In genomic region chr12:118175823-118176447, GRCh38 we compare ENCODE assay signal across 13 cellular contexts. TPM values are rescaled to one million over a fixed set of nuclear protein-coding genes. Genes with fewer than 3 reads are reported as not detected.
A peak's percentile ranks its signal among the peaks of the same experiment; 100 is the strongest.
DNase-seq lines count a peak whose midpoint lies in the region; ATAC-seq and TF ChIP-seq lines count a peak whose summit lies in the region.
"Had no signal": no experiment of that assay in that cellular context is flagged by ENCODE, and none has a peak within 500 bp of the region (broad histone marks: within the 10 kb centered on the region; RNA-seq: fewer than 3 reads in every experiment).

No MANE protein-coding gene starts in this region.

- no TSS peak for BruUV-seq in mammary epithelial cell (replicated peaks; lab: Mats Ljungman, UMichigan)

- dilution Hi-C loops in mammary epithelial cell (cut with HindIII; ENCODE audit: low sequenced_read_pairs) = no loop called here

- CTCF ChIA-PET in mammary epithelial cell (lab: Charles Lee; ENCODE audit: low non-redundant PET) = no interaction called here

- no peaks in the 10 kb centered on the region for H3K79me2 ChIP-seq in mammary epithelial cell (ENCODE audit: insufficient read depth, low read length)

- H4K20me1 ChIP-seq in mammary epithelial cell (ENCODE audit: insufficient read depth, low read length) = no peaks in the 10 kb centered on the region

- ATAC-seq in left ventricle myocardium superior (peak; percentile 31), HG02973 (IDR thresholded peaks at IDR 0.05; ENCODE audit: unreplicated experiment) (peak; percentile 91)
- ATAC-seq: A549, T-helper 17 cell had no signal

- H3K4me3 ChIP-seq in mammary epithelial cell (replicated peaks in 1 of 3; ENCODE audit: insufficient read depth in 1 of 3, low read depth in 2 of 3, low read length in 3 of 3) = no peak overlapping the region
- H3K4me3 ChIP-seq: A549 had no signal

- no peak overlapping the region for H3K4me2 ChIP-seq in mammary epithelial cell (ENCODE audit: insufficient read depth, low read depth, low read length)
- H3K4me2 ChIP-seq: A549 had no signal

- DNase-seq in left ventricle myocardium superior = no peak
- no peak for DNase-seq in cardiac septum (ENCODE audit: low spot score)
- peak; percentile 99 for DNase-seq in MV-4-11 (lab: John Stamatoyannopoulos, UW)
- DNase-seq in GOT3 (lab: John Stamatoyannopoulos, UW) = no peak
- DNase-seq in activated naive CD4-positive, alpha-beta T cell treated with Interleukin-2 at 50 U/mL for 16 hours = no peak
- DNase-seq in activated CD4-positive, alpha-beta T cell treated with anti-CD3 and anti-CD28 coated beads for 48 hours = no peak
- DNase-seq in mammary epithelial cell = no peak
- DNase-seq: effector CD4-positive, alpha-beta T cell; IMR-90; NCI-H2227 treated with DMSO at 0.1 percent for 48 hours; T-helper 17 cell had no signal

- 95% methylated on average over 4 of the region's 4 CpGs for WGBS in mammary epithelial cell (ENCODE audit: low coverage, missing lambda C conversion rate)

- H3K9ac ChIP-seq in mammary epithelial cell (ENCODE audit: insufficient read depth, low read length) = no peak overlapping the region

- intact Hi-C loops in left ventricle myocardium superior (cut with micrococcal nuclease) (no loop called here), cardiac septum (cut with DNase I) (no loop called here), mammary epithelial cell (cut with micrococcal nuclease) (no loop called here)

- no peak for TF ChIP-seq CTCF in mammary epithelial cell (conservative IDR thresholded peaks at IDR 0.05 in 1 of 2, IDR thresholded peaks at IDR 0.05 in 1 of 2; ENCODE audit: extremely low read depth in 1 of 2, insufficient read depth in 1 of 2, low read depth in 1 of 2, low read length in 2 of 2)

- H3K27ac ChIP-seq in mammary epithelial cell (ENCODE audit: insufficient read depth, low read depth, low read length) = no peak overlapping the region
- H3K27ac ChIP-seq: A549 had no signal

- no peaks in the 10 kb centered on the region for H3K27me3 ChIP-seq in mammary epithelial cell (ENCODE audit: insufficient read depth, low read length)

- H3K4me1 ChIP-seq in mammary epithelial cell (ENCODE audit: insufficient read depth, low read length) = no peaks in the 10 kb centered on the region
- H3K4me1 ChIP-seq: A549 had no signal

- H3K36me3 ChIP-seq in mammary epithelial cell (ENCODE audit: insufficient read depth, low read length) = peaks cover 33% of the 10 kb centered on the region

- in situ Hi-C loops in mammary epithelial cell (cut with MboI; ENCODE audit: low sequenced_read_pairs in 2 of 2) = no loop called here

- H3K9me3 ChIP-seq in mammary epithelial cell (replicated peaks; ENCODE audit: insufficient read depth, low read length) = no peaks in the 10 kb centered on the region
- H3K9me3 ChIP-seq: A549 had no signal

- H2AFZ ChIP-seq in mammary epithelial cell (ENCODE audit: low read depth, low read length) = no peak overlapping the region

RNA-seq across cellular contexts. Expression of gene PEBP1, which starts 40.0 kb away (rescaled TPM):
- 500 TPM for total RNA-seq in left ventricle myocardium superior
- 344 TPM for total RNA-seq in cardiac septum
- 100 to 1,000 TPM; 146 to 175 TPM for total RNA-seq in mammary epithelial cell
- 217 TPM for polyA plus RNA-seq in mammary epithelial cell
- 55.4 TPM for polyA minus RNA-seq in mammary epithelial cell
